9 cellular contexts compared by ENCODE assay signal in the genomic region with DNA sequence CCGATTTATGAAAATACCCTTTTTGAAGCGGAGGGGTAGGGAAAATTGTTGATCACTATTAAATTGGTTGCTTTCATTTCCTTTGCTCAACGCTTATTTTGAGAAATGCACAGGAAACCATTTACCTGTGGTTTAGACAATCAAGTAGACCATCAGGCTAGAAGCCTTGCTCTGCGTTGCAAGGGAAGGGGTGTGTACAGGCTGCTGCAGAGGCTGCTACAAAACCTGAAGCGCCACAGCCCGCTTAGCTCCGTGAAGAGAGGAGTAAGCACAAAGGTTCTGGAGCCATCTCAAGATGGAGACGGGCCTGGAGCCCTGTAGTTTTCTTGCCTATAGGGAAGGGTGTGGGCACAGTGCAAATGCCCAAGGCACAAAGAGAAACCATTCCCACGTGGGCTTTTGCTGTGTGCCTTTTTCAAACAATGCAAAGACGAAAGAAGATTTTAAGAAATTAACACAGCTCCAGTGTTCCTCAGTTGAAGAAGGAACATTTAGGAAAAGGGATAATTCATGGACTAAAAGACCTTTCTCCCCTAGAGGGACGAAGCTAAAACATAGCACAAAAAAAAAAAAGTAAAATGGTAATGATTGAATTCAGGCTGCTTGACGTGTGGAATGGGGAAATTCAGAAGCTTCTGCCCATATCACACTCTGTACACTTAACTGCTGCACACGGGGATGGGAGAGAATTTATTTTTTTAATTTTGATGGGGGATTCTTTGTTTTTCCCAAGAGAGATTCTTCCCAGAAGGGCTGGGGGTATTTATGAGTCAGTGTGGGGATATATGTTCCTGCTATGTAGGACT. TPM values are rescaled to one million over a fixed set of nuclear protein-coding genes. Genes with fewer than 3 reads are reported as not detected.
DNase-seq lines count a peak whose midpoint lies in the region; ATAC-seq and TF ChIP-seq lines count a peak whose summit lies in the region.
"Had no signal": no experiment of that assay in that cellular context is flagged by ENCODE, and none has a peak within 500 bp of the region (broad histone marks: within the 10 kb centered on the region; RNA-seq: fewer than 3 reads in every experiment).

No MANE protein-coding gene starts in this region.

- no peak overlapping the region for H3K4me3 ChIP-seq in body of pancreas

- H3K27me3 ChIP-seq in CD4-positive, alpha-beta T cell (ENCODE audit: control insufficient read depth, insufficient read depth, low read length): no peaks in the 10 kb centered on the region
- H3K27me3 ChIP-seq in body of pancreas: no peaks in the 10 kb centered on the region
- H3K27me3 ChIP-seq: SJCRH30 had no signal

- peak; percentile 72 for ATAC-seq in CD4-positive, alpha-beta T cell (ENCODE audit: poor library complexity)
- ATAC-seq in GM19438 (IDR thresholded peaks at IDR 0.05; ENCODE audit: low read depth, unreplicated experiment) (peak; percentile 50), T-helper 17 cell (peak; percentile 76), body of pancreas (peak; percentile 24)

- no peak for TF ChIP-seq CTCF in CD4-positive, alpha-beta T cell (IDR thresholded peaks at IDR 0.05)
- TF ChIP-seq CTCF in body of pancreas (IDR thresholded peaks at IDR 0.05): no peak

- intact Hi-C loops in CD4-positive, alpha-beta T cell (cut with DNase I, micrococcal nuclease): loop anchor here in 1 of 2 experiments (1.0 to 10.0 kb wide), 7 partner anchors 20 to 1056 kb away; partner anchors contain the start of gene TCEANC
- intact Hi-C loops in body of pancreas (cut with DNase I): no loop called here

- H3K4me1 Mint-ChIP-seq in CD4-positive, alpha-beta T cell (ENCODE audit: low read depth): peaks cover 51% of the 10 kb centered on the region
- H3K4me1 Mint-ChIP-seq in T-helper 17 cell: peaks cover 27% of the 10 kb centered on the region

- no peaks in the 10 kb centered on the region for H3K9me3 Mint-ChIP-seq in CD4-positive, alpha-beta T cell

- H3K27me3 Mint-ChIP-seq in CD4-positive, alpha-beta T cell: no peaks in the 10 kb centered on the region
- H3K27me3 Mint-ChIP-seq in T-helper 17 cell: no peaks in the 10 kb centered on the region

- POLR2A ChIA-PET in CD4-positive, alpha-beta T cell (lab: Charles Lee): interaction anchor here (0.6 to 20.8 kb wide), 29 partner anchors 8 to 756 kb away, joined by 3 to 1205 read pairs (median 7); partner anchors contain the start of genes OFD1 and TRAPPC2

- peaks cover 11% of the 10 kb centered on the region for H3K4me1 ChIP-seq in body of pancreas

- no peaks in the 10 kb centered on the region for H3K36me3 ChIP-seq in body of pancreas (replicated peaks in 1 of 2; ENCODE audit: insufficient read depth in 1 of 2, low read depth in 2 of 2)

- H3K9me3 ChIP-seq in CD4-positive, alpha-beta T cell (ENCODE audit: control insufficient read depth, low read length): no peaks in the 10 kb centered on the region
- H3K9me3 ChIP-seq in T-helper 17 cell (ENCODE audit: control insufficient read depth, low read length, poor library complexity, severe bottlenecking) (no peaks in the 10 kb centered on the region), body of pancreas (no peaks in the 10 kb centered on the region)
- H3K9me3 ChIP-seq: SJCRH30 had no signal

- peak overlapping the region; percentile 75 for H3K27ac ChIP-seq in CD4-positive, alpha-beta T cell (ENCODE audit: low read depth, low read length)
- peak overlapping the region in 3 of 4 donors; percentile 71 to 94 (median 88) for H3K27ac ChIP-seq in body of pancreas
- H3K27ac ChIP-seq: SJCRH30 had no signal

- peak overlapping the region; percentile 95 for H3K27ac Mint-ChIP-seq in CD4-positive, alpha-beta T cell
- peak overlapping the region; percentile 100 for H3K27ac Mint-ChIP-seq in T-helper 17 cell

- CTCF ChIA-PET in CD4-positive, alpha-beta T cell (lab: Charles Lee): interaction anchor here (1.2 to 13.4 kb wide), 4 partner anchors 22 to 114 kb away, joined by 3 to 181 read pairs (median 28); no protein-coding TSS in a partner anchor

- peak in 2 of 3 donors; percentile 55 to 63 for TF ChIP-seq POLR2A in body of pancreas (IDR thresholded peaks at IDR 0.05)

- WGBS in body of pancreas, 2 donors: 3% methylated on average over 12 to 13 of the region's 13 CpGs

- peaks cover 51% of the 10 kb centered on the region for H3K36me3 Mint-ChIP-seq in CD4-positive, alpha-beta T cell (ENCODE audit: low read depth)
- H3K36me3 Mint-ChIP-seq in T-helper 17 cell (ENCODE audit: low read depth): peaks cover 10% of the 10 kb centered on the region

- peak; percentile 58 to 83 (median 75) for DNase-seq in CD4-positive, alpha-beta T cell
- DNase-seq in HK-2 (ENCODE audit: unreplicated experiment) (peak; percentile 73), T-helper 17 cell (peak; percentile 36 to 60 (median 45)), body of pancreas (peak; percentile 53 to 64 (median 60)), islet precursor cell (peak; percentile 94), NCI-H1048 (lab: John Stamatoyannopoulos, UW) (no peak)
- DNase-seq in stimulated activated CD4-positive, alpha-beta T cell treated with anti-CD3 and anti-CD28 coated beads, Interleukin-4, amount 100 ng/mL, for 24 hours: peak; percentile 61

- peak overlapping the region; percentile 97 for H3K4me3 Mint-ChIP-seq in CD4-positive, alpha-beta T cell
- H3K4me3 Mint-ChIP-seq in T-helper 17 cell: peak overlapping the region; percentile 95

RNA-seq across cellular contexts. Expression of gene TMSB4X, which starts 3.5 kb away (rescaled TPM):
- 1,000 to 10,000 TPM; 2,621 to 2,738 TPM for total RNA-seq in CD4-positive, alpha-beta T cell
- 1,000 to 10,000 TPM; 5,781 to 7,183 TPM for total RNA-seq in T-helper 17 cell
- 1,000 to 10,000 TPM; 1,104 to 1,472 TPM for total RNA-seq in body of pancreas

Comparison
In these comparisons a context has a peak if more than half of its experiments do, and no peak if none do; other contexts are left out.
1. ATAC-seq: peak in every context shown above with its lines; median percentile 76 in T-helper 17 cell; 72 in CD4-positive, alpha-beta T cell; 50 in GM19438; 24 in body of pancreas.